8 cellular contexts compared by ENCODE assay signal in genomic region chr9:41273549-41274267, GRCh38.
DNase-seq lines count a peak whose midpoint lies in the region; ATAC-seq and TF ChIP-seq lines count a peak whose summit lies in the region.
"Not testable (repeated sequence)": the region's sequence is repeated elsewhere in the genome, so short reads cannot be mapped to it uniquely, and the experiment has no call there.

No MANE protein-coding gene starts in this region.

- in situ Hi-C loops in SK-MEL-5 (cut with HindIII; ENCODE audit: low pct_unique_long_range_greater_than_20kb, low sequenced_read_pairs) = not testable (repeated sequence)

- not testable (repeated sequence) for H3K4me1 ChIP-seq in BE2C

- DNase-seq in BE2C (peak; percentile 71), SK-MEL-5 (ENCODE audit: low read depth, low spot score) (peak; percentile 79), activated gamma-delta T cell treated with Interleukin-2 at 50 U/mL for 16 hours (peak; percentile 70), fibroblast of mammary gland (ENCODE audit: low read depth) (peak; percentile 30), myocyte (ENCODE audit: low read depth) (peak; percentile 87)
- DNase-seq in stimulated activated CD4-positive, alpha-beta T cell treated with anti-CD3 and anti-CD28 coated beads, TNF-alpha, amount 100 ng/mL, for 4 hours (ENCODE audit: low read depth in 3 of 3) = peak; percentile 49 to 59 (median 57)

- not testable (repeated sequence) for H3K27me3 ChIP-seq in BE2C

- H3K4me3 ChIP-seq in BE2C (ENCODE audit: low read depth, low read length) (0 out of 2 replicates have a peak overlapping the region, but pooled peaks have one; percentile 20), fibroblast of mammary gland (ENCODE audit: control insufficient read depth, low read depth, low read length) (peak overlapping the region; percentile 22)

- TF ChIP-seq CTCF in BE2C (IDR thresholded peaks at IDR 0.05; ENCODE audit: low read depth, low read length); fibroblast of mammary gland (conservative IDR thresholded peaks at IDR 0.05; ENCODE audit: control insufficient read depth, insufficient read depth, low read depth, low read length): not testable (repeated sequence)

- not testable (repeated sequence) for H3K9me3 ChIP-seq in BE2C

- ATAC-seq in GM19372 (IDR thresholded peaks at IDR 0.05; ENCODE audit: low read depth, unreplicated experiment) (peak; percentile 100), HG03095 (IDR thresholded peaks at IDR 0.05; ENCODE audit: unreplicated experiment) (peak; percentile 100)

- not testable (repeated sequence) for H3K36me3 ChIP-seq in BE2C

Comparison
In these comparisons a context has a peak if more than half of its experiments do, and no peak if none do; other contexts are left out.
1. Peak in every context shown above with its lines: DNase-seq, ATAC-seq and H3K4me3 ChIP-seq.
2. DNase-seq: peak in every context shown above with its lines; median percentile 87 in myocyte; 79 in SK-MEL-5; 71 in BE2C; 70 in activated gamma-delta T cell treated with Interleukin-2 at 50 U/mL for 16 hours; 57 in stimulated activated CD4-positive, alpha-beta T cell treated with anti-CD3 and anti-CD28 coated beads, TNF-alpha, amount 100 ng/mL, for 4 hours; 30 in fibroblast of mammary gland.